In genomic region chr10:88557659-88558058, GRCh38 we compare ENCODE assay signal across 19 cellular contexts. TPM values are rescaled to one million over a fixed set of nuclear protein-coding genes. Genes with fewer than 3 reads are reported as not detected.
DNase-seq lines count a peak whose midpoint lies in the region; ATAC-seq and TF ChIP-seq lines count a peak whose summit lies in the region.
"Had no signal": no experiment of that assay in that cellular context is flagged by ENCODE, and none has a peak within 500 bp of the region (broad histone marks: within the 10 kb centered on the region; RNA-seq: fewer than 3 reads in every experiment).

No MANE protein-coding gene starts in this region.

- DNase-seq in HCEC 1CT (peak; percentile 66), amniotic epithelial cell (ENCODE audit: low read depth) (peak; percentile 62), fibroblast of the conjunctiva (ENCODE audit: low read depth) (peak; percentile 35), NCI-H2029 (lab: John Stamatoyannopoulos, UW) (no peak), sigmoid colon (no peak), sciatic nerve (ENCODE audit: low spot score) (no peak)
- DNase-seq: Caco-2; GF-D8; left lung; NCI-H187 treated with DMSO at 0.1 percent for 48 hours; NCI-H526 treated with DMSO at 0.1 percent for 48 hours; stimulated activated naive CD8-positive, alpha-beta T cell treated with anti-CD3 and anti-CD28 coated beads, Interleukin-15, amount 100 ng/mL, for 72 hours; T-cell had no signal

- intact Hi-C loops in sigmoid colon (cut with DNase I) (no loop called here), sciatic nerve (cut with DNase I) (no loop called here)

- no peak for TF ChIP-seq CTCF in sigmoid colon (IDR thresholded peaks at IDR 0.05)

- no peak overlapping the region for H3K4me3 ChIP-seq in ACC112 (ENCODE audit: low read depth, low read length)
- no peak overlapping the region for H3K4me3 ChIP-seq in sigmoid colon
- H3K4me3 ChIP-seq: left lung had no signal

- no peaks in the 10 kb centered on the region for H3K9me3 ChIP-seq in sigmoid colon
- H3K9me3 ChIP-seq: Caco-2, left lung had no signal

- peak overlapping the region; percentile 2 for H2AFZ ChIP-seq in ACC112 (ENCODE audit: low read length, unreplicated experiment)

- H3K4me1 ChIP-seq in ACC112 (ENCODE audit: control insufficient read depth, insufficient read depth, low read length, unreplicated experiment) (peaks cover 18% of the 10 kb centered on the region), sigmoid colon (no peaks in the 10 kb centered on the region)
- H3K4me1 ChIP-seq: Caco-2, left lung had no signal

- ATAC-seq in GM18519 (IDR thresholded peaks at IDR 0.05; ENCODE audit: low FRiP score, unreplicated experiment) (no peak), sciatic nerve (no peak)
- ATAC-seq: esophagus mucosa; left lung; Panc1; stimulated activated naive CD8-positive, alpha-beta T cell treated with anti-CD3 and anti-CD28 coated beads, Interleukin-15, amount 100 ng/mL, for 72 hours; T-cell; WTC11 had no signal

- no peak for TF ChIP-seq EP300 in sigmoid colon (IDR thresholded peaks at IDR 0.05)

- H3K27me3 ChIP-seq in ACC112 (ENCODE audit: insufficient read depth, low read length) (no peaks in the 10 kb centered on the region), sigmoid colon (no peaks in the 10 kb centered on the region)
- H3K27me3 ChIP-seq: left lung had no signal

- WGBS in sigmoid colon, 2 donors: 83 to 84% methylated on average over 2 of the region's 2 CpGs

- TF ChIP-seq POLR2A in sigmoid colon (IDR thresholded peaks at IDR 0.05): no peak

- H3K27ac ChIP-seq in ACC112 (ENCODE audit: low read depth, low read length) (peak overlapping the region; percentile 72), sigmoid colon (no peak overlapping the region)
- H3K27ac ChIP-seq: left lung had no signal

- H3K36me3 ChIP-seq in ACC112 (ENCODE audit: insufficient read depth, low read length) (no peaks in the 10 kb centered on the region), sigmoid colon (no peaks in the 10 kb centered on the region)
- H3K36me3 ChIP-seq: left lung had no signal

- H3K79me2 ChIP-seq in ACC112 (ENCODE audit: control insufficient read depth, insufficient read depth, low read length, unreplicated experiment): no peaks in the 10 kb centered on the region

RNA-seq across cellular contexts. Expression of gene RNLS, which starts 25.5 kb away (rescaled TPM):
- total RNA-seq in sigmoid colon (10 to 100 TPM in 1 of 4 donors, 1 to 10 TPM in 3; 3.9 to 13.6 (median 8.4) TPM), sciatic nerve (5.5 TPM)
- polyA plus RNA-seq in sigmoid colon: 10 to 100 TPM in 2 of 3 donors, 1 to 10 TPM in 1; 8.6 to 19.2 (median 17.3) TPM

RNA-seq across cellular contexts. Expression of gene LIPJ, which starts 28.9 kb away (rescaled TPM):
- total RNA-seq in sigmoid colon: under 1 TPM in 2 of 4 donors, not detected in 2; 0.16 to 0.36 TPM
- 1 to 10 TPM in 1 of 3 donors, not detected in 2; 1.2 TPM for polyA plus RNA-seq in sigmoid colon
- total RNA-seq in sciatic nerve: 0.13 TPM
- total RNA-seq: activated T-helper 1 cell treated with anti-CD3 and anti-CD28 coated beads, Interleukin-12 subunit alpha, Interleukin-12 subunit beta, Interleukin-2, Interleukin-4 antibody, amounts not matched to agents 30 ng/mL and 10 ng/mL and 1 ng/mL, durations not matched to agents 14 hours and 24 hours and 36 hours; Caco-2; left lung had no signal

Comparison
In these comparisons a context has a peak if more than half of its experiments do, and no peak if none do; other contexts are left out.
1. DNase-seq: peak in HCEC 1CT (single experiment), amniotic epithelial cell (single experiment) and fibroblast of the conjunctiva (single experiment); none in NCI-H2029 (single experiment), sigmoid colon (single experiment) and sciatic nerve (single experiment).